ENCODE assay signal across 23 cellular contexts in genomic region chr5:128146671-128147070, GRCh38.
DNase-seq lines count a peak whose midpoint lies in the region; ATAC-seq, FAIRE-seq and TF ChIP-seq lines count a peak whose summit lies in the region.
"Had no signal": no experiment of that assay in that cellular context is flagged by ENCODE, and none has a peak within 500 bp of the region (broad histone marks: within the 10 kb centered on the region; RNA-seq: fewer than 3 reads in every experiment).

No MANE protein-coding gene starts in this region.

- H3K36me3 ChIP-seq in HEK293 (ENCODE audit: control insufficient read depth in 2 of 2, insufficient read depth in 1 of 2, low read length in 2 of 2) (peaks cover 18 to 24% of the 10 kb centered on the region in 2 experiments), astrocyte (ENCODE audit: insufficient read depth, low read length) (peaks cover 7% of the 10 kb centered on the region)

- intact Hi-C loops in CD14-positive monocyte (cut with micrococcal nuclease) = no loop called here

- POLR2A ChIA-PET in HEK293 (lab: Yijun Ruan, JAX) = no interaction called here

- H3K36me3 Mint-ChIP-seq in astrocyte (ENCODE audit: low read depth, unreplicated experiment) (no peaks in the 10 kb centered on the region), CD14-positive monocyte (peaks cover 3 to 9% of the 10 kb centered on the region in 2 donors)

- H3K27ac Mint-ChIP-seq in astrocyte (ENCODE audit: unreplicated experiment) = no peak overlapping the region
- H3K27ac Mint-ChIP-seq in CD14-positive monocyte = no peak overlapping the region
- H3K27ac Mint-ChIP-seq: B cell; CD4-positive, CD25-positive, alpha-beta regulatory T cell; CD8-positive, alpha-beta memory T cell; GM23338; HFFc6 had no signal

- H3K27ac ChIP-seq in HEK293 (ENCODE audit: extremely low read depth, low read depth, low read length) (no peak overlapping the region), astrocyte (ENCODE audit: low read depth, low read length) (no peak overlapping the region), substantia nigra (ENCODE audit: low read depth, low read length, poor library complexity, severe bottlenecking) (peak overlapping the region; percentile 7)
- H3K27ac ChIP-seq: BLaER1 treated with 17β-estradiol and CSF1 and Interleukin-3, amounts not matched to agents 10 nM and 100 nM; HL-60 had no signal

- no peaks in the 10 kb centered on the region for H3K9me3 Mint-ChIP-seq in astrocyte (ENCODE audit: unreplicated experiment)
- no peaks in the 10 kb centered on the region for H3K9me3 Mint-ChIP-seq in CD14-positive monocyte
- H3K9me3 Mint-ChIP-seq: CD4-positive, CD25-positive, alpha-beta regulatory T cell; CD8-positive, alpha-beta memory T cell; GM23338; HFFc6 had no signal

- H3K27me3 Mint-ChIP-seq in astrocyte (ENCODE audit: low read depth, unreplicated experiment) (no peaks in the 10 kb centered on the region), CD14-positive monocyte (ENCODE audit: low read depth in 3 of 3) (no peaks in the 10 kb centered on the region)
- H3K27me3 Mint-ChIP-seq: B cell; CD4-positive, CD25-positive, alpha-beta regulatory T cell; CD8-positive, alpha-beta memory T cell had no signal

- no peaks in the 10 kb centered on the region for H3K9me3 ChIP-seq in HEK293 (ENCODE audit: control insufficient read depth, insufficient read depth, low read depth, low read length)
- no peaks in the 10 kb centered on the region for H3K9me3 ChIP-seq in astrocyte (ENCODE audit: insufficient read depth, low read depth, low read length)
- H3K9me3 ChIP-seq: BLaER1 treated with 17β-estradiol and CSF1 and Interleukin-3, amounts not matched to agents 10 nM and 100 nM had no signal

- H3K9ac ChIP-seq in astrocyte (ENCODE audit: low read length) = no peak overlapping the region
- H3K9ac ChIP-seq: BLaER1 treated with 17β-estradiol and CSF1 and Interleukin-3, amounts not matched to agents 10 nM and 100 nM had no signal

- no peaks in the 10 kb centered on the region for H4K20me1 ChIP-seq in astrocyte (ENCODE audit: insufficient read depth, low read length)
- H4K20me1 ChIP-seq: BLaER1 treated with 17β-estradiol and CSF1 and Interleukin-3, amounts not matched to agents 10 nM and 100 nM had no signal

- H3K4me3 ChIP-seq in HEK293 (ENCODE audit: low read depth, low read length) (no peak overlapping the region), astrocyte (ENCODE audit: insufficient read depth, low read depth, low read length) (no peak overlapping the region)
- H3K4me3 ChIP-seq: BLaER1 treated with 17β-estradiol and CSF1 and Interleukin-3, amounts not matched to agents 10 nM and 100 nM; GM12878; GM23338 had no signal

- H3K4me3 Mint-ChIP-seq in astrocyte (ENCODE audit: unreplicated experiment) = no peak overlapping the region
- H3K4me3 Mint-ChIP-seq in CD14-positive monocyte = no peak overlapping the region
- H3K4me3 Mint-ChIP-seq: B cell; CD4-positive, CD25-positive, alpha-beta regulatory T cell; CD8-positive, alpha-beta memory T cell; GM23338; HFFc6 had no signal

- no peak for ATAC-seq in omental fat pad (ENCODE audit: low FRiP score)
- ATAC-seq: GM12878, GM23338 had no signal

- peak; percentile 23 for FAIRE-seq in astrocyte (lab: Jason Lieb, UNC)
- FAIRE-seq: GM12878, H54 had no signal

- DNase-seq in astrocyte (ENCODE audit: low read depth) (no peak), iris pigment epithelial cell (ENCODE audit: low read depth) (peak; percentile 12), substantia nigra (lab: John Stamatoyannopoulos, UW) (no peak), CD14-positive monocyte (ENCODE audit: low spot score) (no peak), AG08396 (ENCODE audit: low spot score) (no peak), omental fat pad (ENCODE audit: low spot score) (no peak)
- DNase-seq: 8988T; CD4-positive, CD25-positive, alpha-beta regulatory T cell; CD8-positive, alpha-beta memory T cell; COR-L47; DMS 273 treated with DMSO at 0.1 percent for 48 hours; DMS53; DND-41; EL; HCEC 1CT; HFFc6 had no signal

- TF ChIP-seq CTCF in HEK293 (tag by site-specific recombination; IDR thresholded peaks at IDR 0.05) (no peak), astrocyte (IDR thresholded peaks at IDR 0.05; ENCODE audit: insufficient read depth, low read depth, low read length) (no peak), CD14-positive monocyte (IDR thresholded peaks at IDR 0.05) (no peak), omental fat pad (IDR thresholded peaks at IDR 0.05) (no peak)

- H3K4me2 ChIP-seq in astrocyte (ENCODE audit: low read length) = no peak overlapping the region
- H3K4me2 ChIP-seq: BLaER1 treated with 17β-estradiol and CSF1 and Interleukin-3, amounts not matched to agents 10 nM and 100 nM; GM23338 had no signal

- H3K27me3 ChIP-seq in astrocyte (ENCODE audit: insufficient read depth, low read length) = no peaks in the 10 kb centered on the region
- H3K27me3 ChIP-seq: BLaER1 treated with 17β-estradiol and CSF1 and Interleukin-3, amounts not matched to agents 10 nM and 100 nM had no signal

- no peaks in the 10 kb centered on the region for H3K4me1 ChIP-seq in HEK293 (ENCODE audit: control insufficient read depth, insufficient read depth, low read length)
- no peaks in the 10 kb centered on the region for H3K4me1 ChIP-seq in astrocyte (ENCODE audit: insufficient read depth, low read length)
- H3K4me1 ChIP-seq: BLaER1 treated with 17β-estradiol and CSF1 and Interleukin-3, amounts not matched to agents 10 nM and 100 nM had no signal

- H3K4me1 Mint-ChIP-seq in astrocyte (ENCODE audit: low read depth, unreplicated experiment) = peaks cover 12% of the 10 kb centered on the region
- H3K4me1 Mint-ChIP-seq in CD14-positive monocyte = no peaks in the 10 kb centered on the region
- H3K4me1 Mint-ChIP-seq: B cell; CD8-positive, alpha-beta memory T cell; GM23338 had no signal

- H2AFZ ChIP-seq in astrocyte (ENCODE audit: low read depth, low read length) = no peak overlapping the region
- H2AFZ ChIP-seq: GM23338 had no signal

- no peaks in the 10 kb centered on the region for H3K79me2 ChIP-seq in astrocyte (ENCODE audit: insufficient read depth, low read length)

- CTCF ChIA-PET in HEK293 (lab: Yijun Ruan, JAX) = no interaction called here

TF ChIP-seq in HEK293, 187 proteins besides CTCF, POLR2A, EP300 and RAD21:
- TF ChIP-seq SCRT2 (tag by site-specific recombination; IDR thresholded peaks at IDR 0.05) (peak; percentile 24; the same call in 1 of the 2 replicates), ZNF792 (tag by site-specific recombination; IDR thresholded peaks at IDR 0.05) (no peak)
TF ChIP-seq in HEK293: peak in this region for 1.
